ENCODE assay signal across 8 cellular contexts in genomic region chr2:111209045-111209514, GRCh38.
DNase-seq lines count a peak whose midpoint lies in the region; ATAC-seq and TF ChIP-seq lines count a peak whose summit lies in the region.

No MANE protein-coding gene starts in this region.

- TF ChIP-seq CTCF in MM.1S (IDR thresholded peaks at IDR 0.05; ENCODE audit: low read length) (no peak), epithelial cell of proximal tubule (conservative IDR thresholded peaks at IDR 0.05; ENCODE audit: low read depth, low read length) (no peak), stomach (IDR thresholded peaks at IDR 0.05) (no peak), lower leg skin (IDR thresholded peaks at IDR 0.05) (no peak), ovary (IDR thresholded peaks at IDR 0.05) (no peak)

- H3K4me1 ChIP-seq in MM.1S (ENCODE audit: low read length) (peaks cover 31% of the 10 kb centered on the region), stomach (no peaks in the 10 kb centered on the region), ovary (ENCODE audit: insufficient read depth) (no peaks in the 10 kb centered on the region)

- no peaks in the 10 kb centered on the region for H3K9me2 ChIP-seq in MM.1S (replicated peaks; ENCODE audit: insufficient read depth, low read length)

- TF ChIP-seq EP300 in stomach (IDR thresholded peaks at IDR 0.05) (no peak), ovary (IDR thresholded peaks at IDR 0.05) (no peak)

- H3K4me2 ChIP-seq in MM.1S (ENCODE audit: low read depth, low read length): peak overlapping the region; percentile 47

- TF ChIP-seq POLR2A in stomach (IDR thresholded peaks at IDR 0.05) (no peak), lower leg skin (IDR thresholded peaks at IDR 0.05) (no peak), ovary (IDR thresholded peaks at IDR 0.05) (no peak)

- H4K20me1 ChIP-seq in MM.1S (ENCODE audit: insufficient read depth, low read length): no peaks in the 10 kb centered on the region

- intact Hi-C loops in stomach (cut with DNase I; ENCODE audit: low total_unique reads) (no loop called here), lower leg skin (cut with DNase I; ENCODE audit: low total_unique reads) (no loop called here), ovary (cut with DNase I) (no loop called here)

- H3K4me3 ChIP-seq in MM.1S (ENCODE audit: low read length) (no peak overlapping the region; the same call in 1 of the 2 replicates), epithelial cell of proximal tubule (ENCODE audit: low read depth, low read length) (no peak overlapping the region), stomach (no peak overlapping the region), lower leg skin (ENCODE audit: low read depth, poor library complexity, severe bottlenecking) (no peak overlapping the region), ovary (no peak overlapping the region)

- WGBS in stomach, 5 donors: 88 to 100% (median 89%) methylated on average over 1 of the region's 1 CpG
- 90 to 91% methylated on average over 1 of the region's 1 CpG for WGBS in lower leg skin, 2 donors
- 93 to 100% (median 97%) methylated on average over 1 of the region's 1 CpG for WGBS in ovary, 3 donors

- peak overlapping the region; percentile 74 for H3K27ac ChIP-seq in MM.1S (ENCODE audit: low read length)
- no peak overlapping the region for H3K27ac ChIP-seq in stomach
- no peak overlapping the region for H3K27ac ChIP-seq in ovary

- H3K79me2 ChIP-seq in MM.1S (ENCODE audit: low read length): peaks cover 6% of the 10 kb centered on the region; the same call in 1 of the 2 replicates

- peaks cover 25% of the 10 kb centered on the region for H3F3A ChIP-seq in MM.1S (ENCODE audit: insufficient read depth, low read length)

- H2AFZ ChIP-seq in MM.1S (ENCODE audit: low read length): no peak overlapping the region

- H3K36me3 ChIP-seq in MM.1S (replicated peaks; ENCODE audit: insufficient read depth, low read length) (no peaks in the 10 kb centered on the region), stomach (no peaks in the 10 kb centered on the region), ovary (no peaks in the 10 kb centered on the region)

- peak; percentile 96 for DNase-seq in MM.1S
- peak; percentile 53 for DNase-seq in epithelial cell of proximal tubule (ENCODE audit: low read depth)
- DNase-seq in amygdala (lab: John Stamatoyannopoulos, UW): no peak
- DNase-seq in stomach: no peak
- no peak for DNase-seq in lower leg skin (ENCODE audit: low spot score in 2 of 2)
- no peak for DNase-seq in ovary

- ATAC-seq in GM18502 (IDR thresholded peaks at IDR 0.05; ENCODE audit: poor library complexity, unreplicated experiment): peak; percentile 93
- ATAC-seq in GM21737 (IDR thresholded peaks at IDR 0.05; ENCODE audit: unreplicated experiment): peak; percentile 96

- H3K9me3 ChIP-seq in MM.1S (replicated peaks; ENCODE audit: insufficient read depth, low read length): no peaks in the 10 kb centered on the region
- peaks cover 0 to 8% (median 3%) of the 10 kb centered on the region in 4 donors for H3K9me3 ChIP-seq in stomach
- H3K9me3 ChIP-seq in ovary: no peaks in the 10 kb centered on the region

- H3K27me3 ChIP-seq in MM.1S (replicated peaks; ENCODE audit: insufficient read depth, low read length) (no peaks in the 10 kb centered on the region), stomach (no peaks in the 10 kb centered on the region), ovary (no peaks in the 10 kb centered on the region)

- peak overlapping the region; percentile 29; the same call in 1 of the 2 replicates for H3K9ac ChIP-seq in MM.1S (ENCODE audit: low read length)

Comparison
In these comparisons a context has a peak if more than half of its experiments do, and no peak if none do; other contexts are left out.
1. DNase-seq: peak in MM.1S (single experiment) and epithelial cell of proximal tubule (single experiment); none in amygdala (0 of 56), stomach (single experiment), lower leg skin (0 of 2) and ovary (0 of 5).